8 cellular contexts compared by ENCODE assay signal in the genomic region with DNA sequence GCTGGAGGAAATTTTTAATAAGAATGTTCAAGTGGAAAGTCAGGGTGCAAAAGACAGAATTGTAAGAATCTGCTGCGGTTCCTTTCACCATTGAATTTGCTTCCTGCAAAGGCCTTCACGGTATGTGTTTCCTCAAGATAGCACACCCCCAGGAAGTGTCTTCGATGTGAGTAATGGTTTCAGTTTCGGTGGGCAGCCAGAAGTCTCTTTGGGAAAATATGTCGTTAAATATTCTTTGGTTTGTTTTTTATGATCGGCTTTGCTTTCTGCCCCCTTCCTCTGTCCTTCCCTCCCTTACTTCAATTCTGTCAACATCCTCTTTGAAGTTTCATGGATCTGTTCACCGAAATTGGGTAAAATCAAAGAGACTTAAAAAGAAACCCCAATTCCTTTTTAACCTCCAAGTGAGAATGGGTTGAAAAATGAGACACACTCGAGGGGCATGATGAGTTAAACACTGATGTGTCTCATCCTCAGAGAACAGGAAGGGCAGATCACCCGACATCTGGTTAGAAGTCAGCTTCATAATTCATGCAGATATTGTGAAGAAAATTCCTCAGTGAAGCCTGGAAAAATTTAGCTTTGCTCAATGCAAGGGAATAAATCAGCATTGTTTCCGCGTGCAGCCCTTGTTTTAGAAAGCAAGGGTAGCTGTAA.
DNase-seq lines count a peak whose midpoint lies in the region; ATAC-seq and TF ChIP-seq lines count a peak whose summit lies in the region.

No MANE protein-coding gene starts in this region.

- no peak overlapping the region for H3K4me3 Mint-ChIP-seq in activated naive CD4-positive, alpha-beta T cell treated with anti-CD3 and anti-CD28 coated beads for 36 hours
- H3K4me3 Mint-ChIP-seq in endothelial cell (ENCODE audit: unreplicated experiment), result peak overlapping the region; percentile 44

- H3K4me1 Mint-ChIP-seq in activated naive CD4-positive, alpha-beta T cell treated with anti-CD3 and anti-CD28 coated beads for 36 hours (ENCODE audit: low read depth), result peaks cover 23% of the 10 kb centered on the region
- peaks cover 44% of the 10 kb centered on the region for H3K4me1 Mint-ChIP-seq in endothelial cell (ENCODE audit: unreplicated experiment)

- no peaks in the 10 kb centered on the region for H3K36me3 Mint-ChIP-seq in activated naive CD4-positive, alpha-beta T cell treated with anti-CD3 and anti-CD28 coated beads for 36 hours (ENCODE audit: low read depth)
- H3K36me3 Mint-ChIP-seq in endothelial cell (ENCODE audit: low read depth, unreplicated experiment), result no peaks in the 10 kb centered on the region

- 22 to 59% methylated on average over 11 of the region's 11 CpGs for WGBS in sigmoid colon, 2 donors

- H3K27ac ChIP-seq in sigmoid colon (peak overlapping the region; percentile 14 to 44 (median 35)), ascending aorta (no peak overlapping the region)

- CTCF ChIA-PET in activated naive CD4-positive, alpha-beta T cell treated with anti-CD3 and anti-CD28 coated beads for 36 hours (lab: Charles Lee), result no interaction called here

- TF ChIP-seq POLR2A in sigmoid colon (IDR thresholded peaks at IDR 0.05), result no peak

- no peak for TF ChIP-seq CTCF in endothelial cell (IDR thresholded peaks at IDR 0.05; ENCODE audit: unreplicated experiment)
- no peak for TF ChIP-seq CTCF in sigmoid colon (IDR thresholded peaks at IDR 0.05)
- TF ChIP-seq CTCF in ascending aorta (IDR thresholded peaks at IDR 0.05), result no peak

- no peak overlapping the region for H3K27ac Mint-ChIP-seq in activated naive CD4-positive, alpha-beta T cell treated with anti-CD3 and anti-CD28 coated beads for 36 hours
- peak overlapping the region; percentile 97 for H3K27ac Mint-ChIP-seq in endothelial cell (ENCODE audit: unreplicated experiment)

- DNase-seq in activated naive CD4-positive, alpha-beta T cell treated with anti-CD3 and anti-CD28 coated beads for 36 hours, result peak; percentile 7
- no peak for DNase-seq in activated naive CD4-positive, alpha-beta T cell treated with anti-CD3 and anti-CD28 coated beads, Interleukin-2, amount 50 U/mL, for 16 hours
- DNase-seq in NOMO-1 treated with DMSO at 0.1 percent for 48 hours (lab: John Stamatoyannopoulos, UW; ENCODE audit: unreplicated experiment), result peak; percentile 66
- DNase-seq in endothelial cell (ENCODE audit: low spot score), result peak; percentile 25
- no peak for DNase-seq in sigmoid colon
- DNase-seq in ascending aorta (ENCODE audit: low spot score in 2 of 2), result no peak
- DNase-seq in G401 (ENCODE audit: low spot score), result no peak

- no peak for ATAC-seq in GM19467 (IDR thresholded peaks at IDR 0.05; ENCODE audit: unreplicated experiment)

- H3K4me1 ChIP-seq in sigmoid colon (peaks cover 0 to 49% (median 34%) of the 10 kb centered on the region in 4 donors), ascending aorta (peaks cover 12 to 18% of the 10 kb centered on the region in 2 donors)

- in situ Hi-C loops in G401 (cut with HindIII; ENCODE audit: low sequenced_read_pairs), result no loop called here

- no peaks in the 10 kb centered on the region for H3K9me3 ChIP-seq in sigmoid colon
- H3K9me3 ChIP-seq in ascending aorta, result no peaks in the 10 kb centered on the region

- TF ChIP-seq EP300 in sigmoid colon (IDR thresholded peaks at IDR 0.05), result no peak

- no peaks in the 10 kb centered on the region for H3K36me3 ChIP-seq in sigmoid colon
- H3K36me3 ChIP-seq in ascending aorta, result no peaks in the 10 kb centered on the region

- H3K27me3 ChIP-seq in sigmoid colon, result no peaks in the 10 kb centered on the region
- H3K27me3 ChIP-seq in ascending aorta, result no peaks in the 10 kb centered on the region

- peaks cover 5% of the 10 kb centered on the region for H3K27me3 Mint-ChIP-seq in activated naive CD4-positive, alpha-beta T cell treated with anti-CD3 and anti-CD28 coated beads for 36 hours (ENCODE audit: low read depth)
- no peaks in the 10 kb centered on the region for H3K27me3 Mint-ChIP-seq in endothelial cell (ENCODE audit: unreplicated experiment)

- H3K9me3 Mint-ChIP-seq in activated naive CD4-positive, alpha-beta T cell treated with anti-CD3 and anti-CD28 coated beads for 36 hours, result no peaks in the 10 kb centered on the region
- no peaks in the 10 kb centered on the region for H3K9me3 Mint-ChIP-seq in endothelial cell (ENCODE audit: unreplicated experiment)

- intact Hi-C loops in activated naive CD4-positive, alpha-beta T cell treated with anti-CD3 and anti-CD28 coated beads for 36 hours (cut with micrococcal nuclease), result no loop called here
- intact Hi-C loops in sigmoid colon (cut with DNase I), result loop anchor here (10.0 kb wide), 1 partner anchor 167 kb away; no protein-coding TSS in a partner anchor
- intact Hi-C loops in ascending aorta (cut with DNase I), result loop anchor here (10.0 kb wide), 2 partner anchors 337 to 427 kb away; partner anchors contain the start of gene TCF7L2

- H3K4me3 ChIP-seq in sigmoid colon, result peak overlapping the region in 2 of 4 donors; percentile 9 to 19
- peak overlapping the region in 1 of 2 donors; percentile 32 for H3K4me3 ChIP-seq in ascending aorta

Comparison
In these comparisons a context has a peak if more than half of its experiments do, and no peak if none do; other contexts are left out.
1. DNase-seq: peak in activated naive CD4-positive, alpha-beta T cell treated with anti-CD3 and anti-CD28 coated beads for 36 hours (single experiment), NOMO-1 treated with DMSO at 0.1 percent for 48 hours (single experiment) and endothelial cell (single experiment); none in activated naive CD4-positive, alpha-beta T cell treated with anti-CD3 and anti-CD28 coated beads, Interleukin-2, amount 50 U/mL, for 16 hours (single experiment), sigmoid colon (single experiment), ascending aorta (0 of 2) and G401 (single experiment).
2. H3K27ac ChIP-seq: peak in sigmoid colon (4 of 4); none in ascending aorta (0 of 2).